1 cellular context compared by ENCODE assay signal in genomic region chr11:123330071-123330470, GRCh38.
TF ChIP-seq lines count a peak whose summit lies in the region.

No MANE protein-coding gene starts in this region.

TF ChIP-seq in GM23338, 12 proteins besides CTCF, POLR2A, EP300 and RAD21 (continued from another document):
- TF ChIP-seq REST (IDR thresholded peaks at IDR 0.05; ENCODE audit: unreplicated experiment) = no peak
